ENCODE assay signal across 1 cellular context in genomic region chr2:67397143-67397986, GRCh38.
TF ChIP-seq lines count a peak whose summit lies in the region.

TSS of gene ETAA1 (plus strand) at chr2:67397333. CDS start at chr2:67397449, 116 bp downstream.

TF ChIP-seq in HepG2, 621 proteins besides CTCF, POLR2A, EP300 and RAD21 (continued from another document and continues in another):
- TF ChIP-seq SETDB1 (CRISPR knock-in tag; IDR thresholded peaks at IDR 0.05; ENCODE audit: borderline replicate concordance) (no peak), NFE2L1 (CRISPR knock-in tag; IDR thresholded peaks at IDR 0.05; ENCODE audit: borderline replicate concordance) (no peak), DNMT1 (CRISPR knock-in tag; IDR thresholded peaks at IDR 0.05) (no peak), IKZF4 (CRISPR knock-in tag; IDR thresholded peaks at IDR 0.05; ENCODE audit: borderline replicate concordance, low read depth, not compliant biosample characterization) (peak; percentile 49), NONO (IDR thresholded peaks at IDR 0.05) (no peak), NONO (CRISPR knock-in tag; conservative IDR thresholded peaks at IDR 0.05) (peak; percentile 76), SP4 (CRISPR knock-in tag; IDR thresholded peaks at IDR 0.05) (peak; percentile 72; the same call in 1 of the 2 replicates), ZNF260 (CRISPR knock-in tag; IDR thresholded peaks at IDR 0.05; ENCODE audit: borderline replicate concordance, low read depth) (no peak), ZFP1 (CRISPR knock-in tag; IDR thresholded peaks at IDR 0.05) (no peak), CBFB (CRISPR knock-in tag; IDR thresholded peaks at IDR 0.05) (peak; percentile 58; the same call in 1 of the 2 replicates), ZNF329 (CRISPR knock-in tag; IDR thresholded peaks at IDR 0.05; ENCODE audit: low read depth) (0 out of 2 replicates have a peak, but pooled peaks have one; percentile 43), ZNF678 (CRISPR knock-in tag; IDR thresholded peaks at IDR 0.05) (peak; percentile 86), GRHL1 (CRISPR knock-in tag; conservative IDR thresholded peaks at IDR 0.05) (no peak), ATF7 (IDR thresholded peaks at IDR 0.05) (no peak), ATF7 (CRISPR knock-in tag; IDR thresholded peaks at IDR 0.05) (no peak), DR1 (CRISPR knock-in tag; IDR thresholded peaks at IDR 0.05) (peak; percentile 69; the same call in 1 of the 2 replicates), NFYB (CRISPR knock-in tag; IDR thresholded peaks at IDR 0.05) (peak; percentile 84), ZNF160 (CRISPR knock-in tag; IDR thresholded peaks at IDR 0.05) (peak; percentile 78), AGO2 (optimal IDR thresholded peaks at IDR 0.05; ENCODE audit: low read depth, low read length) (peak; percentile 88), CREB1 (IDR thresholded peaks at IDR 0.05) (no peak), CREB1 (CRISPR knock-in tag; IDR thresholded peaks at IDR 0.05) (peak; percentile 77), ZNF547 (CRISPR knock-in tag; IDR thresholded peaks at IDR 0.05) (peak; percentile 83), NFRKB (IDR thresholded peaks at IDR 0.05) (no peak), ZNF703 (CRISPR knock-in tag; IDR thresholded peaks at IDR 0.05; ENCODE audit: borderline replicate concordance) (peak; percentile 75), NFIB (CRISPR knock-in tag; IDR thresholded peaks at IDR 0.05; ENCODE audit: borderline replicate concordance) (no peak), EHMT2 (IDR thresholded peaks at IDR 0.05; ENCODE audit: borderline replicate concordance, low read depth, low read length) (peak; percentile 87), ZNF639 (CRISPR knock-in tag; conservative IDR thresholded peaks at IDR 0.05) (no peak), TAF15 (IDR thresholded peaks at IDR 0.05; ENCODE audit: low read depth, low read length, poor library complexity, severe bottlenecking) (no peak), AHR (CRISPR knock-in tag; IDR thresholded peaks at IDR 0.05) (0 out of 2 replicates have a peak, but pooled peaks have one; percentile 18), ZNF629 (CRISPR knock-in tag; conservative IDR thresholded peaks at IDR 0.05) (no peak), ZIK1 (CRISPR knock-in tag; IDR thresholded peaks at IDR 0.05; ENCODE audit: borderline replicate concordance, low read depth) (no peak), MTF1 (CRISPR knock-in tag; IDR thresholded peaks at IDR 0.05) (0 out of 2 replicates have a peak, but pooled peaks have one; percentile 36), HDAC1 (CRISPR knock-in tag; IDR thresholded peaks at IDR 0.05) (peak; percentile 74), ATF3 (CRISPR knock-in tag; IDR thresholded peaks at IDR 0.05) (no peak), TRIM24 (CRISPR knock-in tag; IDR thresholded peaks at IDR 0.05) (no peak), NFIC (IDR thresholded peaks at IDR 0.05; ENCODE audit: low read length) (no peak), IRX3 (CRISPR knock-in tag; IDR thresholded peaks at IDR 0.05; ENCODE audit: borderline replicate concordance, low read depth) (no peak), FOXJ3 (CRISPR knock-in tag; IDR thresholded peaks at IDR 0.05; ENCODE audit: borderline replicate concordance) (no peak), MLXIP (CRISPR knock-in tag; IDR thresholded peaks at IDR 0.05; ENCODE audit: borderline replicate concordance) (no peak), HNRNPK (IDR thresholded peaks at IDR 0.05; ENCODE audit: low read depth, low read length, poor library complexity, severe bottlenecking) (no peak), ZSCAN12 (CRISPR knock-in tag; IDR thresholded peaks at IDR 0.05) (no peak), ZNF720 (CRISPR knock-in tag; IDR thresholded peaks at IDR 0.05) (no peak), ZMYM4 (CRISPR knock-in tag; IDR thresholded peaks at IDR 0.05) (peak; percentile 87), REPIN1 (CRISPR knock-in tag; IDR thresholded peaks at IDR 0.05; ENCODE audit: borderline replicate concordance, low read depth) (no peak), SP140L (CRISPR knock-in tag; IDR thresholded peaks at IDR 0.05; ENCODE audit: borderline replicate concordance) (no peak), ZMAT3 (CRISPR knock-in tag; conservative IDR thresholded peaks at IDR 0.05) (peak; percentile 76; the same call in 1 of the 2 replicates), WIZ (CRISPR knock-in tag; IDR thresholded peaks at IDR 0.05) (no peak), CAMTA2 (CRISPR knock-in tag; IDR thresholded peaks at IDR 0.05; ENCODE audit: borderline replicate concordance) (peak; percentile 93), BCLAF1 (IDR thresholded peaks at IDR 0.05) (no peak), NKX3-1 (CRISPR knock-in tag; IDR thresholded peaks at IDR 0.05) (peak; percentile 85; the same call in 1 of the 2 replicates), ZNF792 (CRISPR knock-in tag; IDR thresholded peaks at IDR 0.05) (peak; percentile 59), NFYC (CRISPR knock-in tag; IDR thresholded peaks at IDR 0.05) (peak; percentile 89), ZNF879 (CRISPR knock-in tag; IDR thresholded peaks at IDR 0.05) (no peak; the same call in 1 of the 2 replicates), SOX5 (CRISPR knock-in tag; IDR thresholded peaks at IDR 0.05; ENCODE audit: borderline replicate concordance) (peak; percentile 34; the same call in 1 of the 2 replicates), ZNF33A (CRISPR knock-in tag; IDR thresholded peaks at IDR 0.05; ENCODE audit: borderline replicate concordance) (peak; percentile 95)
- TF ChIP-seq, protein P1, sequence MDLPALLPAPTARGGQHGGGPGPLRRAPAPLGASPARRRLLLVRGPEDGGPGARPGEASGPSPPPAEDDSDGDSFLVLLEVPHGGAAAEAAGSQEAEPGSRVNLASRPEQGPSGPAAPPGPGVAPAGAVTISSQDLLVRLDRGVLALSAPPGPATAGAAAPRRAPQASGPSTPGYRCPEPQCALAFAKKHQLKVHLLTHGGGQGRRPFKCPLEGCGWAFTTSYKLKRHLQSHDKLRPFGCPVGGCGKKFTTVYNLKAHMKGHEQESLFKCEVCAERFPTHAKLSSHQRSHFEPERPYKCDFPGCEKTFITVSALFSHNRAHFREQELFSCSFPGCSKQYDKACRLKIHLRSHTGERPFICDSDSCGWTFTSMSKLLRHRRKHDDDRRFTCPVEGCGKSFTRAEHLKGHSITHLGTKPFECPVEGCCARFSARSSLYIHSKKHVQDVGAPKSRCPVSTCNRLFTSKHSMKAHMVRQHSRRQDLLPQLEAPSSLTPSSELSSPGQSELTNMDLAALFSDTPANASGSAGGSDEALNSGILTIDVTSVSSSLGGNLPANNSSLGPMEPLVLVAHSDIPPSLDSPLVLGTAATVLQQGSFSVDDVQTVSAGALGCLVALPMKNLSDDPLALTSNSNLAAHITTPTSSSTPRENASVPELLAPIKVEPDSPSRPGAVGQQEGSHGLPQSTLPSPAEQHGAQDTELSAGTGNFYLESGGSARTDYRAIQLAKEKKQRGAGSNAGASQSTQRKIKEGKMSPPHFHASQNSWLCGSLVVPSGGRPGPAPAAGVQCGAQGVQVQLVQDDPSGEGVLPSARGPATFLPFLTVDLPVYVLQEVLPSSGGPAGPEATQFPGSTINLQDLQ (CRISPR knock-in tag; IDR thresholded peaks at IDR 0.05) = no peak
- TF ChIP-seq, protein P2, sequence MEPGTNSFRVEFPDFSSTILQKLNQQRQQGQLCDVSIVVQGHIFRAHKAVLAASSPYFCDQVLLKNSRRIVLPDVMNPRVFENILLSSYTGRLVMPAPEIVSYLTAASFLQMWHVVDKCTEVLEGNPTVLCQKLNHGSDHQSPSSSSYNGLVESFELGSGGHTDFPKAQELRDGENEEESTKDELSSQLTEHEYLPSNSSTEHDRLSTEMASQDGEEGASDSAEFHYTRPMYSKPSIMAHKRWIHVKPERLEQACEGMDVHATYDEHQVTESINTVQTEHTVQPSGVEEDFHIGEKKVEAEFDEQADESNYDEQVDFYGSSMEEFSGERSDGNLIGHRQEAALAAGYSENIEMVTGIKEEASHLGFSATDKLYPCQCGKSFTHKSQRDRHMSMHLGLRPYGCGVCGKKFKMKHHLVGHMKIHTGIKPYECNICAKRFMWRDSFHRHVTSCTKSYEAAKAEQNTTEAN (CRISPR knock-in tag; conservative IDR thresholded peaks at IDR 0.05) = no peak
- TF ChIP-seq, protein P3, sequence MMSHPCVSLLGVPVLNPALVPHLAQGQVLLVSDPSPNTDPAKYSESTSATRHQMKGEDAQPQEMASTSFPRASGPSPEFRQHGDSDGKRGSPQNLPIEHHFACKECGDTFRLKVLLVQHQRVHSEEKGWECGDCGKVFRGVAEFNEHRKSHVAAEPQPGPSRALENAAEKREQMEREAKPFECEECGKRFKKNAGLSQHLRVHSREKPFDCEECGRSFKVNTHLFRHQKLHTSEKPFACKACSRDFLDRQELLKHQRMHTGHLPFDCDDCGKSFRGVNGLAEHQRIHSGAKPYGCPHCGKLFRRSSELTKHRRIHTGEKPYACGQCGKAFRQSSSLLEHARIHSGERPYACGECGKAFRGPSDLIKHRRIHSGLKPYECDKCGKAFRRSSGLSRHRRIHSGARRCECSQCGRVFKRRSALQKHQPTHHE (CRISPR knock-in tag; IDR thresholded peaks at IDR 0.05; ENCODE audit: borderline replicate concordance) = peak; percentile 78; the same call in 1 of the 2 replicates
- TF ChIP-seq, protein P4, sequence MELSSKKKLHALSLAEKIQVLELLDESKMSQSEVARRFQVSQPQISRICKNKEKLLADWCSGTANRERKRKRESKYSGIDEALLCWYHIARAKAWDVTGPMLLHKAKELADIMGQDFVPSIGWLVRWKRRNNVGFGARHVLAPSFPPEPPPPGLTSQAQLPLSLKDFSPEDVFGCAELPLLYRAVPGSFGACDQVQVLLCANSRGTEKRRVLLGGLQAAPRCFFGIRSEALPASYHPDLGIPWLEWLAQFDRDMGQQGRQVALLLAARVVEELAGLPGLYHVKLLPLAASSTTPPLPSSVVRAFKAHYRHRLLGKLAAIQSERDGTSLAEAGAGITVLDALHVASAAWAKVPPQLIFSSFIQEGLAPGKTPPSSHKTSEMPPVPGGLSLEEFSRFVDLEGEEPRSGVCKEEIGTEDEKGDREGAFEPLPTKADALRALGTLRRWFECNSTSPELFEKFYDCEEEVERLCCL (CRISPR knock-in tag; IDR thresholded peaks at IDR 0.05; ENCODE audit: borderline replicate concordance) = 0 out of 2 replicates have a peak, but pooled peaks have one; percentile 49
